ENCODE assay signal across 8 cellular contexts in the genomic region with DNA sequence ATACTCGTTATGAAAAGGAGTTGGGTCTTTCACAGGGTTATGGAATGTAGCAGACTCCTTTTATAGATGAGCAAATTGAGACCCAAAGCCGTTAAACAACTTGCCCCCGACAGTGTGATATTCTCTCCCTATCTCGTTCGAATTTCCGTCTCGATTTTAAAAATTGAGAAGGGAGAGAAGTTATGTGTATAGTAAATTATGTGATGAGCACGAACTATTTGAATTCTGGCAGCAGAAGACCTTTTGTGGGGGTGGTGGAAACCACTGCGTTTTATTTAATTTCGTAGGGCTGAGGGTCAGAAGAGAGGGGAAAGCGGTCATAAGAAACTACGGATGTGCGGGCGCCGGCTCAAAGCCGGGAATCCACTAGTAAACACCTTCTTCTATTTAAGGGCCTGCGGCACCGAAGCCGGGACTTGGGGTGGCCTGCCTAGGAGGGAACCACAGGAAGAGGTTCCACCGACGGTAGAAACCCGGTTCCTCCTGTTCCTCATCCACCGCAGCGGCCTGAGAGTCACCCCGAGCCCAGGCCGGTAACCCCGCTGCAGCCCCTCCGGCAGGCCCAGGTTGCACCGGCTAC. TPM values are rescaled to one million over a fixed set of nuclear protein-coding genes. Genes with fewer than 3 reads are reported as not detected.
DNase-seq lines count a peak whose midpoint lies in the region; ATAC-seq, FAIRE-seq and TF ChIP-seq lines count a peak whose summit lies in the region.

No MANE protein-coding gene starts in this region.

- FAIRE-seq in GM12878 (lab: Jason Lieb, UNC) = peak; percentile 7
- no peak for FAIRE-seq in keratinocyte (lab: Jason Lieb, UNC)

- TSS peak; percentile 85 for BruUV-seq in GM12878 (replicated peaks; lab: Mats Ljungman, UMichigan)

- peaks cover 24 to 41% of the 10 kb centered on the region in 2 donors for H3K36me3 Mint-ChIP-seq in stimulated activated naive B cell treated with anti-CD40 and anti-IgM and Interleukin-4, amounts not matched to agents 10 μg/mL and 1 μg/mL and 100 μg/mL, for 72 hours

- H3K27me3 ChIP-seq in GM12878 (replicated peaks in 1 of 2; ENCODE audit: control insufficient read depth in 2 of 2, insufficient read depth in 2 of 2, low read length in 1 of 2) = no peaks in the 10 kb centered on the region; a peak in 1 of 4 replicates
- no peaks in the 10 kb centered on the region for H3K27me3 ChIP-seq in keratinocyte (ENCODE audit: control insufficient read depth, extremely low read depth, insufficient read depth, low read length)

- no peak for TF ChIP-seq POLR2A in GM12878 (IDR thresholded peaks at IDR 0.05; ENCODE audit: low read depth, low read length)

- H3K9me3 ChIP-seq in GM12878 (replicated peaks; ENCODE audit: control insufficient read depth, insufficient read depth, low read length) (no peaks in the 10 kb centered on the region), keratinocyte (ENCODE audit: control insufficient read depth, low read depth, low read length) (no peaks in the 10 kb centered on the region)

- peak overlapping the region; percentile 84 for H2AFZ ChIP-seq in GM12878 (ENCODE audit: control insufficient read depth, low read depth, low read length)
- H2AFZ ChIP-seq in keratinocyte (ENCODE audit: control insufficient read depth, low read length) = peak overlapping the region; percentile 81

- H3K9ac ChIP-seq in GM12878 (ENCODE audit: control insufficient read depth, insufficient read depth, low read length) (peak overlapping the region; percentile 80), keratinocyte (ENCODE audit: control insufficient read depth, extremely low read depth, insufficient read depth, low read length) (peak overlapping the region; percentile 100)

- no peak for TF ChIP-seq CTCF in GM12878 (IDR thresholded peaks at IDR 0.05 in 2 of 3, conservative IDR thresholded peaks at IDR 0.05 in 1 of 3; ENCODE audit: control insufficient read depth in 2 of 3, extremely low read depth in 1 of 3, insufficient read depth in 1 of 3, low read depth in 3 of 3, low read length in 3 of 3)
- TF ChIP-seq CTCF in keratinocyte (optimal IDR thresholded peaks at IDR 0.05 in 1 of 3, IDR thresholded peaks at IDR 0.05 in 1 of 3, conservative IDR thresholded peaks at IDR 0.05 in 1 of 3; ENCODE audit: extremely low read depth in 1 of 3, insufficient read depth in 2 of 3, low read length in 3 of 3) = no peak

- peak overlapping the region; percentile 100 for H3K27ac Mint-ChIP-seq in stimulated activated naive B cell treated with anti-CD40 and anti-IgM and Interleukin-4, amounts not matched to agents 10 μg/mL and 1 μg/mL and 100 μg/mL, for 72 hours

- H3K4me3 ChIP-seq in GM12878 (peak overlapping the region; percentile 91), keratinocyte (ENCODE audit: control insufficient read depth in 2 of 3, extremely low read depth in 1 of 3, insufficient read depth in 2 of 3, low read depth in 1 of 3, low read length in 3 of 3) (peak overlapping the region; percentile 87 to 99 (median 99))

- intact Hi-C loops in GM12878 (cut with micrococcal nuclease; ENCODE audit: unreplicated experiment) = loop anchor here (5.0 to 10.0 kb wide), 6 partner anchors 55 to 685 kb away; partner anchors contain the start of genes CXorf38 and USP9X

- dilution Hi-C loops in keratinocyte (cut with MboI; ENCODE audit: extremely low pct_ligation_motif_present, low sequenced_read_pairs) = no loop called here

- H3K9me3 Mint-ChIP-seq in stimulated activated naive B cell treated with anti-CD40 and anti-IgM and Interleukin-4, amounts not matched to agents 10 μg/mL and 1 μg/mL and 100 μg/mL, for 72 hours = no peaks in the 10 kb centered on the region

- H3K9me1 ChIP-seq in keratinocyte (ENCODE audit: control insufficient read depth, extremely low read depth, insufficient read depth, low read length) = no peaks in the 10 kb centered on the region

- H3K79me2 ChIP-seq in GM12878 (ENCODE audit: control insufficient read depth, insufficient read depth, low read length) = peaks cover 44% of the 10 kb centered on the region
- H3K79me2 ChIP-seq in keratinocyte (ENCODE audit: control insufficient read depth, insufficient read depth, low read length) = peaks cover 36% of the 10 kb centered on the region

- TF ChIP-seq EP300 in GM12878 (IDR thresholded peaks at IDR 0.05; ENCODE audit: borderline replicate concordance in 1 of 2, control insufficient read depth in 1 of 2, low read depth in 2 of 2, low read length in 2 of 2) = no peak

- DNase-seq in NCI-H146 (lab: John Stamatoyannopoulos, UW) (peak; percentile 61), NCI-H146 treated with DMSO at 0.1 percent for 48 hours (lab: John Stamatoyannopoulos, UW; ENCODE audit: unreplicated experiment) (no peak), NAMALWA (ENCODE audit: low spot score) (peak; percentile 50), GM12878 (ENCODE audit: low read depth, low spot score) (no peak), keratinocyte (ENCODE audit: low read depth, low spot score) (no peak)
- no peak for DNase-seq in stimulated activated naive B cell treated with anti-CD40 and anti-IgM and Interleukin-4, amounts not matched to agents 10 μg/mL and 1 μg/mL and 100 μg/mL, for 72 hours

- RAD21 ChIA-PET in GM12878 (lab: Charles Lee; ENCODE audit: unreplicated experiment) = no interaction called here

- SMC1A ChIA-PET in GM12878 (lab: Charles Lee; ENCODE audit: uncharacterized antibody, unreplicated experiment) = interaction anchor here (1.0 to 1.8 kb wide), 3 partner anchors 31 to 681 kb away, joined by 4 to 5 read pairs (median 4); no protein-coding TSS in a partner anchor

- H3K4me3 Mint-ChIP-seq in stimulated activated naive B cell treated with anti-CD40 and anti-IgM and Interleukin-4, amounts not matched to agents 10 μg/mL and 1 μg/mL and 100 μg/mL, for 72 hours = peak overlapping the region; percentile 96 to 99

- H4K20me1 ChIP-seq in GM12878 (ENCODE audit: control insufficient read depth, insufficient read depth) (peaks cover 12% of the 10 kb centered on the region), keratinocyte (ENCODE audit: control insufficient read depth, extremely low read depth, insufficient read depth, low read length) (peaks cover 28% of the 10 kb centered on the region)

- POLR2A ChIA-PET in GM12878 (lab: Charles Lee) = interaction anchor here (0.5 to 1.5 kb wide), 2 partner anchors 15 to 30 kb away, joined by 3 read pairs; no protein-coding TSS in a partner anchor

- ATAC-seq in GM21825 (IDR thresholded peaks at IDR 0.05; ENCODE audit: unreplicated experiment) = peak; percentile 18
- peak; percentile 6 for ATAC-seq in GM12878
- ATAC-seq in stimulated activated naive B cell treated with anti-CD40 and anti-IgM and Interleukin-4, amounts not matched to agents 10 μg/mL and 1 μg/mL and 100 μg/mL, for 72 hours (replicated peaks) = peak; percentile 9 to 19
- ATAC-seq in HG02938 (IDR thresholded peaks at IDR 0.05; ENCODE audit: unreplicated experiment) = no peak

- H3K27ac ChIP-seq in GM12878 (ENCODE audit: control insufficient read depth, insufficient read depth) = peak overlapping the region; percentile 99
- H3K27ac ChIP-seq in keratinocyte (ENCODE audit: control insufficient read depth, insufficient read depth, low read length) = peak overlapping the region; percentile 100

- H3K4me1 ChIP-seq in GM12878 (ENCODE audit: control insufficient read depth, insufficient read depth, low read length) (peaks cover 10% of the 10 kb centered on the region), keratinocyte (ENCODE audit: control insufficient read depth, extremely low read depth, insufficient read depth, low read length) (peaks cover 33% of the 10 kb centered on the region)

- H3K4me2 ChIP-seq in GM12878 (ENCODE audit: control insufficient read depth, insufficient read depth) (peak overlapping the region; percentile 100), keratinocyte (ENCODE audit: control insufficient read depth, extremely low read depth, insufficient read depth, low read depth, low read length) (peak overlapping the region; percentile 89)

- CTCF ChIA-PET in GM12878 (lab: Yijun Ruan, JAX) = no interaction called here

- WGBS in GM12878 (ENCODE audit: insufficient coverage, insufficient replicate concordance, low lambda C conversion rate, missing lambda C conversion rate) = under 1% methylated on average over 29 of the region's 29 CpGs

- in situ Hi-C loops in GM12878 (cut with MboI) = loop anchor here (5.0 to 10.0 kb wide), 2 partner anchors 250 to 688 kb away; partner anchors contain the start of gene CXorf38

- TF ChIP-seq RAD21 in GM12878 (IDR thresholded peaks at IDR 0.05; ENCODE audit: insufficient read depth, low read depth, low read length) = no peak

- peaks cover 0 to 6% of the 10 kb centered on the region in 2 donors for H3K27me3 Mint-ChIP-seq in stimulated activated naive B cell treated with anti-CD40 and anti-IgM and Interleukin-4, amounts not matched to agents 10 μg/mL and 1 μg/mL and 100 μg/mL, for 72 hours

- peaks cover 6 to 28% of the 10 kb centered on the region in 2 donors for H3K4me1 Mint-ChIP-seq in stimulated activated naive B cell treated with anti-CD40 and anti-IgM and Interleukin-4, amounts not matched to agents 10 μg/mL and 1 μg/mL and 100 μg/mL, for 72 hours

- peaks cover 0 to 4% of the 10 kb centered on the region in 2 experiments; a peak in 2 of 4 replicates for H3K36me3 ChIP-seq in GM12878 (ENCODE audit: control insufficient read depth in 2 of 2, insufficient read depth in 2 of 2, low read length in 1 of 2)
- peaks cover 0 to 9% of the 10 kb centered on the region in 2 experiments for H3K36me3 ChIP-seq in keratinocyte (ENCODE audit: control insufficient read depth in 2 of 2, extremely low read depth in 1 of 2, insufficient read depth in 2 of 2, low read length in 2 of 2)

RNA-seq across cellular contexts. Expression of gene DDX3X, which starts 1.5 kb away (rescaled TPM):
- 411 TPM in 2 replicates for total RNA-seq in GM12878 (2013; cell fraction: nucleolus; rRNA removed)
- total RNA-seq in GM12878 (2014; rRNA removed) = 175 and 212 TPM in 2 replicates
- total RNA-seq in GM12878 (2014; rRNA removed; fragmentation: Illumina TruSeq; extraction: Trizol) = 141 and 142 TPM in 2 replicates
- 262 and 283 TPM in 2 replicates for total RNA-seq in GM12878 (2021)
- polyA plus RNA-seq in GM12878 (2011; ENCODE audit: low read depth) = 120 TPM
- 134 and 197 TPM in 2 replicates for polyA plus RNA-seq in GM12878 (2011; rRNA removed)
- polyA plus RNA-seq in GM12878 (2011; cell fraction: cytosol; rRNA removed) = 54.9 and 55.7 TPM in 2 replicates
- polyA plus RNA-seq in GM12878 (2011; cell fraction: nucleus; rRNA removed) = 104 and 181 TPM in 2 replicates
- polyA plus RNA-seq in GM12878 (2012) = 133 and 148 TPM in 2 replicates
- 222 and 279 TPM in 2 replicates for polyA plus RNA-seq in GM12878 (2014; fragmentation: Illumina TruSeq; extraction: Trizol)
- polyA plus RNA-seq in GM12878 (2014; fragmentation: Nextera tagmentation; extraction: Ambion mirVana) = 10 to 100 TPM; 52.0 to 56.7 TPM
- 145 and 169 TPM in 2 replicates for polyA plus RNA-seq in GM12878 (2014; rRNA removed)
- polyA plus RNA-seq in GM12878 (2016; fragmentation: Nextera tagmentation; extraction: Ambion mirVana) = 100 to 1,000 TPM; 203 to 204 TPM
- polyA minus RNA-seq in GM12878 (2011; rRNA and poly(A)+ RNA removed) = 120 and 174 TPM in 2 replicates
- polyA minus RNA-seq in GM12878 (2011; cell fraction: cytosol; rRNA and poly(A)+ RNA removed) = 66.7 and 118 TPM in 2 replicates
- polyA minus RNA-seq in GM12878 (2011; cell fraction: nucleus; rRNA and poly(A)+ RNA removed) = 127 and 235 TPM in 2 replicates
- polyA plus RNA-seq in keratinocyte = 83.2 to 127 TPM (median 98.1 TPM) in 3 replicates
- polyA plus RNA-seq in keratinocyte (2011; ENCODE audit: low read depth) = 557 TPM
- 54.7 and 75.1 TPM in 2 replicates for polyA plus RNA-seq in keratinocyte (2011; cell fraction: cytosol; rRNA removed)
- polyA plus RNA-seq in keratinocyte (2011; cell fraction: nucleus; rRNA removed) = 95.3 and 148 TPM in 2 replicates
- polyA plus RNA-seq in keratinocyte (2012; ENCODE audit: low replicate concordance) = 149 and 182 TPM in 2 replicates
- polyA minus RNA-seq in keratinocyte = 58.7 to 160 TPM (median 143 TPM) in 3 replicates
- 88.8 TPM for polyA minus RNA-seq in keratinocyte (2011; cell fraction: cytosol; rRNA and poly(A)+ RNA removed)
- polyA minus RNA-seq in keratinocyte (2011; cell fraction: nucleus; rRNA and poly(A)+ RNA removed) = 134 and 234 TPM in 2 replicates

Comparison
In these comparisons a context has a peak if more than half of its experiments do, and no peak if none do; other contexts are left out.
1. DNase-seq: peak in NCI-H146 (single experiment) and NAMALWA (single experiment); none in NCI-H146 treated with DMSO at 0.1 percent for 48 hours (single experiment), GM12878 (single experiment), keratinocyte (single experiment) and stimulated activated naive B cell treated with anti-CD40 and anti-IgM and Interleukin-4, amounts not matched to agents 10 μg/mL and 1 μg/mL and 100 μg/mL, for 72 hours (single experiment).